26 cellular contexts compared by ENCODE assay signal in the genomic region with DNA sequence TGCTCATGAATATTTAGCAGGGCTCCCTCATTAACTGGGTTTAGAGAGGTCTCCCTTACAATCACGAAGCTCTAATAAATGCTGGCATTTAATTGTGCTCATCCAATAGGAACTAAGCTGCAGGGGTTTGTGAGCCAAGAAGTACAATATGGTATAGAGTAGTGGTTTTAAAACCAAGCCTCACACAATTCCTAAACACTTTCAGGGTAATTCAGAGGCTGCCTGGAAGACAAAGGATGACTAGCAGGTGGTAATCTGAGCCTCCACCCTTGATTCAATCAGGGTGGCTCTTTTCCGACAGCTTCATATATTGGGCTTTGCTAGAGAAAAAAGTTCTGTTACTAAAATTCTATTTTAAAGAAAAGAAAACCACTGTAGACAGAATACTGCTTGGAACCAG.
"Had no signal": no experiment of that assay in that cellular context is flagged by ENCODE, and none has a peak within 500 bp of the region (broad histone marks: within the 10 kb centered on the region; RNA-seq: fewer than 3 reads in every experiment).

No MANE protein-coding gene starts in this region.

- H3K27ac Mint-ChIP-seq: activated CD4-positive, alpha-beta T cell treated with anti-CD3 and anti-CD28 coated beads, Interleukin-2, amount 10 ng/mL, durations not matched to agents 24 days and 14 days; activated CD8-positive, alpha-beta T cell treated with anti-CD3 and anti-CD28 coated beads for 36 hours; activated naive CD8-positive, alpha-beta T cell treated with anti-CD3 and anti-CD28 coated beads for 36 hours; activated T-cell treated with anti-CD3 and anti-CD28 coated beads, Interleukin-2, amount 50 U/mL, for 72 hours; activated T-helper 17 cell treated with anti-CD3 and anti-CD28 coated beads, Interleukin-2, amount 50 U/mL, for 72 hours had no signal

- H3K4me1 Mint-ChIP-seq: activated CD4-positive, alpha-beta T cell treated with anti-CD3 and anti-CD28 coated beads, Interleukin-2, amount 10 ng/mL, durations not matched to agents 24 days and 14 days; activated naive CD8-positive, alpha-beta T cell treated with anti-CD3 and anti-CD28 coated beads for 36 hours; activated T-helper 17 cell treated with anti-CD3 and anti-CD28 coated beads, Interleukin-2, amount 50 U/mL, for 72 hours; central memory CD8-positive, alpha-beta T cell had no signal

- DNase-seq: activated CD4-positive, alpha-beta T cell treated with anti-CD3 and anti-CD28 coated beads, Interleukin-2, amount 10 ng/mL, durations not matched to agents 24 days and 14 days; activated CD4-positive, alpha-beta T cell treated with anti-CD3 and anti-CD28 coated beads, Interleukin-2, amount 50 U/mL, for 4 hours; activated CD8-positive, alpha-beta T cell treated with anti-CD3 and anti-CD28 coated beads for 36 hours; activated effector memory CD4-positive, alpha-beta T cell treated with anti-CD3 and anti-CD28 coated beads, Interleukin-2, amount 50 U/mL, for 16 hours; activated naive CD4-positive, alpha-beta T cell; activated naive CD4-positive, alpha-beta T cell treated with anti-CD3 and anti-CD28 coated beads, Interleukin-2, amount 50 U/mL, for 16 hours; activated naive CD8-positive, alpha-beta T cell treated with anti-CD3 and anti-CD28 coated beads for 36 hours; activated T-cell treated with anti-CD3 and anti-CD28 coated beads, Interleukin-2, amount 50 U/mL, for 1 hour; activated T-cell treated with anti-CD3 and anti-CD28 coated beads, Interleukin-2, amount 50 U/mL, for 72 hours; amniotic stem cell; aorta; colonic mucosa; NCI-H1436 treated with DMSO at 0.1 percent for 48 hours; NCI-H187 treated with DMSO at 0.1 percent for 48 hours; NCI-H2081; NCI-H345; NCI-H510A; NCI-H526; NCI-H748 treated with DMSO at 0.1 percent for 48 hours; NK-92 treated with Interleukin-12 subunit alpha and Interleukin-12 subunit beta, amount 100 ng/mL, for 24 hours; Right ventricle myocardium superior; SJCRH30; T1000; WERI-Rb-1 had no signal

- H3K9me3 Mint-ChIP-seq: activated CD4-positive, alpha-beta T cell treated with anti-CD3 and anti-CD28 coated beads, Interleukin-2, amount 10 ng/mL, durations not matched to agents 24 days and 14 days; activated CD8-positive, alpha-beta T cell treated with anti-CD3 and anti-CD28 coated beads for 36 hours; activated naive CD8-positive, alpha-beta T cell treated with anti-CD3 and anti-CD28 coated beads for 36 hours; activated T-cell treated with anti-CD3 and anti-CD28 coated beads, Interleukin-2, amount 50 U/mL, for 72 hours; activated T-helper 17 cell treated with anti-CD3 and anti-CD28 coated beads, Interleukin-2, amount 50 U/mL, for 72 hours; central memory CD8-positive, alpha-beta T cell had no signal

- H3K27me3 Mint-ChIP-seq: activated CD4-positive, alpha-beta T cell treated with anti-CD3 and anti-CD28 coated beads, Interleukin-2, amount 10 ng/mL, durations not matched to agents 24 days and 14 days; activated naive CD8-positive, alpha-beta T cell treated with anti-CD3 and anti-CD28 coated beads for 36 hours had no signal

- H3K36me3 Mint-ChIP-seq: activated naive CD8-positive, alpha-beta T cell treated with anti-CD3 and anti-CD28 coated beads for 36 hours had no signal

- H3K4me3 Mint-ChIP-seq: activated CD4-positive, alpha-beta T cell treated with anti-CD3 and anti-CD28 coated beads, Interleukin-2, amount 10 ng/mL, durations not matched to agents 24 days and 14 days; activated CD8-positive, alpha-beta T cell treated with anti-CD3 and anti-CD28 coated beads for 36 hours; activated naive CD8-positive, alpha-beta T cell treated with anti-CD3 and anti-CD28 coated beads for 36 hours; activated T-cell treated with anti-CD3 and anti-CD28 coated beads, Interleukin-2, amount 50 U/mL, for 72 hours; activated T-helper 17 cell treated with anti-CD3 and anti-CD28 coated beads, Interleukin-2, amount 50 U/mL, for 72 hours; central memory CD8-positive, alpha-beta T cell had no signal
